1 cellular context compared by ENCODE assay signal in genomic region chr12:6533653-6534157, GRCh38.
TF ChIP-seq lines count a peak whose summit lies in the region.

No MANE protein-coding gene starts in this region.

TF ChIP-seq in K562, 482 proteins besides CTCF, POLR2A, EP300 and RAD21 (continues in another document):
- TF ChIP-seq ZNF282 (CRISPR knock-in tag; IDR thresholded peaks at IDR 0.05) = 0 out of 2 replicates have a peak, but pooled peaks have one; percentile 87
- 0 out of 2 replicates have a peak, but pooled peaks have one; percentile 16 for TF ChIP-seq FOSL1 (tag; conservative IDR thresholded peaks at IDR 0.05)
- TF ChIP-seq ZNF197 (CRISPR knock-in tag; IDR thresholded peaks at IDR 0.05; ENCODE audit: low read depth) = no peak
- TF ChIP-seq E2F4 (CRISPR knock-in tag; IDR thresholded peaks at IDR 0.05; ENCODE audit: low read depth) = peak; percentile 50; the same call in 1 of the 2 replicates
- TF ChIP-seq RBM39 (optimal IDR thresholded peaks at IDR 0.05; ENCODE audit: low read depth, low read length) = no peak
- no peak for TF ChIP-seq ETS1 (conservative IDR thresholded peaks at IDR 0.05; ENCODE audit: control insufficient read depth, low read depth, low read length)
- peak; percentile 12 for TF ChIP-seq KDM5B (IDR thresholded peaks at IDR 0.05; ENCODE audit: insufficient replicate concordance, low read depth, low read length)
- no peak for TF ChIP-seq SMAD4 (CRISPR knock-in tag; conservative IDR thresholded peaks at IDR 0.05)
- TF ChIP-seq MYC (IDR thresholded peaks at IDR 0.05; ENCODE audit: low read depth, low read length) = peak; percentile 86
- TF ChIP-seq MYC (CRISPR knock-in tag; IDR thresholded peaks at IDR 0.05; ENCODE audit: borderline replicate concordance, low read depth) = peak; percentile 46; the same call in 1 of the 2 replicates
- TF ChIP-seq TOE1 (IDR thresholded peaks at IDR 0.05; ENCODE audit: borderline replicate concordance) = peak; percentile 79; the same call in 1 of the 2 replicates
- no peak; the same call in 1 of the 2 replicates for TF ChIP-seq TOE1 (CRISPR knock-in tag; IDR thresholded peaks at IDR 0.05; ENCODE audit: borderline replicate concordance, low read depth)
- no peak for TF ChIP-seq GTF3C2 (IDR thresholded peaks at IDR 0.05; ENCODE audit: borderline replicate concordance, extremely low read depth, insufficient read length)
- TF ChIP-seq ETV6 (IDR thresholded peaks at IDR 0.05; ENCODE audit: borderline replicate concordance in 1 of 2, low read depth in 2 of 2, low read length in 1 of 2) = no peak
- no peak; the same call in 1 of the 2 replicates for TF ChIP-seq ETV6 (CRISPR knock-in tag; IDR thresholded peaks at IDR 0.05; ENCODE audit: borderline replicate concordance)
- TF ChIP-seq ZBTB7A (IDR thresholded peaks at IDR 0.05; ENCODE audit: borderline replicate concordance, control insufficient read depth, low read depth, low read length) = peak; percentile 71; the same call in 1 of the 2 replicates
- no peak for TF ChIP-seq RHOXF2B (CRISPR knock-in tag; conservative IDR thresholded peaks at IDR 0.05)
- no peak for TF ChIP-seq ARID4B (CRISPR knock-in tag; IDR thresholded peaks at IDR 0.05)
- TF ChIP-seq ZNF24 (IDR thresholded peaks at IDR 0.05) = no peak
- TF ChIP-seq ZNF395 (CRISPR knock-in tag; IDR thresholded peaks at IDR 0.05) = peak; percentile 36; the same call in 1 of the 2 replicates
- TF ChIP-seq ZNF444 (CRISPR knock-in tag; IDR thresholded peaks at IDR 0.05) = peak; percentile 67; the same call in 1 of the 2 replicates
- TF ChIP-seq PHB (CRISPR knock-in tag; IDR thresholded peaks at IDR 0.05) = no peak
- no peak for TF ChIP-seq CHD2 (IDR thresholded peaks at IDR 0.05; ENCODE audit: low read depth, low read length)
- peak in 1 of 2 experiments; percentile 80; a peak in 2 of 4 replicates for TF ChIP-seq KDM1A (IDR thresholded peaks at IDR 0.05)
- peak; percentile 13 for TF ChIP-seq TAF1 (IDR thresholded peaks at IDR 0.05; ENCODE audit: control insufficient read depth, extremely low read depth, insufficient read depth, low read length, severe bottlenecking)
- TF ChIP-seq ELF1 (tag; IDR thresholded peaks at IDR 0.05) = peak; percentile 40; the same call in 1 of the 2 replicates
- TF ChIP-seq PTRF (tag; IDR thresholded peaks at IDR 0.05) = no peak
- TF ChIP-seq CBX1 (IDR thresholded peaks at IDR 0.05; ENCODE audit: low read depth) = no peak
- TF ChIP-seq KAT7 (CRISPR knock-in tag; IDR thresholded peaks at IDR 0.05; ENCODE audit: borderline replicate concordance) = no peak
- peak; percentile 56; the same call in 1 of the 2 replicates for TF ChIP-seq FOXM1 (IDR thresholded peaks at IDR 0.05; ENCODE audit: low read depth)
- no peak for TF ChIP-seq FOXM1 (CRISPR knock-in tag; IDR thresholded peaks at IDR 0.05; ENCODE audit: low read depth)
- no peak for TF ChIP-seq ATF6 (CRISPR knock-in tag; IDR thresholded peaks at IDR 0.05)
- TF ChIP-seq MAX (CRISPR knock-in tag; IDR thresholded peaks at IDR 0.05) = peak; percentile 99
- TF ChIP-seq USF1 (CRISPR knock-in tag; IDR thresholded peaks at IDR 0.05) = no peak
- no peak for TF ChIP-seq PHTF2 (CRISPR knock-in tag; IDR thresholded peaks at IDR 0.05)
- TF ChIP-seq TBL1XR1 (IDR thresholded peaks at IDR 0.05; ENCODE audit: low read length in 2 of 2) = peak in 1 of 2 experiments; percentile 23; a peak in 1 of 4 replicates
- TF ChIP-seq SMARCC2 (IDR thresholded peaks at IDR 0.05; ENCODE audit: low read depth) = no peak
- peak; percentile 9; the same call in 1 of the 2 replicates for TF ChIP-seq PHF8 (IDR thresholded peaks at IDR 0.05; ENCODE audit: borderline replicate concordance, low read length)
- peak; percentile 37 for TF ChIP-seq RNF2 (IDR thresholded peaks at IDR 0.05)
- TF ChIP-seq ZNF583 (CRISPR knock-in tag; IDR thresholded peaks at IDR 0.05) = no peak
- no peak for TF ChIP-seq HBP1 (CRISPR knock-in tag; IDR thresholded peaks at IDR 0.05)
- TF ChIP-seq ZNF165 (CRISPR knock-in tag; IDR thresholded peaks at IDR 0.05; ENCODE audit: borderline replicate concordance) = no peak
- TF ChIP-seq ZNF699 (CRISPR knock-in tag; IDR thresholded peaks at IDR 0.05; ENCODE audit: insufficient replicate concordance) = no peak
- TF ChIP-seq PURB (CRISPR knock-in tag; IDR thresholded peaks at IDR 0.05; ENCODE audit: low read depth) = no peak
- TF ChIP-seq HDAC6 (IDR thresholded peaks at IDR 0.05; ENCODE audit: low read depth, low read length) = no peak
- TF ChIP-seq ELF2 (CRISPR knock-in tag; IDR thresholded peaks at IDR 0.05) = no peak
- no peak for TF ChIP-seq HMG20B (CRISPR knock-in tag; IDR thresholded peaks at IDR 0.05)
- no peak for TF ChIP-seq CHD4 (IDR thresholded peaks at IDR 0.05; ENCODE audit: insufficient read depth, insufficient replicate concordance, low read depth, low read length, poor library complexity, severe bottlenecking)
- TF ChIP-seq ELF4 (CRISPR knock-in tag; IDR thresholded peaks at IDR 0.05) = no peak
- no peak for TF ChIP-seq ZNF133 (CRISPR knock-in tag; IDR thresholded peaks at IDR 0.05)
- TF ChIP-seq GTF2E2 (tag; IDR thresholded peaks at IDR 0.05) = no peak
- no peak for TF ChIP-seq MCM7 (IDR thresholded peaks at IDR 0.05)
